Comparison of ENCODE assay signal across 1 cellular context in genomic region chr11:68539370-68539769, GRCh38.
TF ChIP-seq lines count a peak whose summit lies in the region.

No MANE protein-coding gene starts in this region.

TF ChIP-seq in WTC11, 78 proteins besides CTCF, POLR2A, EP300 and RAD21 (continued from another document):
- TF ChIP-seq AFF4 (CRISPR knock-in tag; IDR thresholded peaks at IDR 0.05; ENCODE audit: borderline replicate concordance): no peak
- TF ChIP-seq SP1 (CRISPR knock-in tag; conservative IDR thresholded peaks at IDR 0.05): no peak
- TF ChIP-seq ZNF232 (CRISPR knock-in tag; IDR thresholded peaks at IDR 0.05): no peak
- TF ChIP-seq FOXK1 (CRISPR knock-in tag; IDR thresholded peaks at IDR 0.05): no peak
- TF ChIP-seq IRF2 (CRISPR knock-in tag; IDR thresholded peaks at IDR 0.05; ENCODE audit: borderline replicate concordance, low read depth): no peak
